In the genomic region with DNA sequence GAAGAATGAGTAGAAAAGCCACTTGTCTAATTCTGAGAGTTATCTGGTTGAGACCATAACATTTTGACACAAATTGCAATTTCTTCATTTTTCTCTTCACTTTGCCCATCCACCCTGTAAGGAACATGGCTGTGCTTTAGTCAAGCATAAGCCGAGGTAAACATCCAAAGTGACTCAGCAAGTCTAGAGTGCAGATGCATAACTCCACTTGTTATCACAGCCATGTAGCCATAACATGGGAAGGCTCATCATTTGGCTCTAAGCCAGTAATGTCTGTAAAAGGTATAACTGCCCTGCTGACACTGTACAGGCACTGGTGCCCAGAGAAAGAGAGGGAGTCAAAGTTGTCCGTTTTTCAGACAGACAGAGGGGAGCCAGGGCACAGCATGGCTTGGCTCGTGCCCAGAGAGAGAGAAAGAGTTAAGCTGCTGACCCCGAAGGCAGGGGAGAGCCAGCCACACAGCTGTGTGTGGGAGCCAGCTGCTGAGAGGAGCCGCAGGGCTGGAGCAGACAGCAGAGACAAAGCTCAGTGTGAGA, we compare ENCODE assay signal across 1 cellular context.
TF ChIP-seq lines count a peak whose summit lies in the region.

No MANE protein-coding gene starts in this region.

TF ChIP-seq in K562, 482 proteins besides CTCF, POLR2A, EP300 and RAD21 (continued from another document and continues in another):
- TF ChIP-seq, protein P1, sequence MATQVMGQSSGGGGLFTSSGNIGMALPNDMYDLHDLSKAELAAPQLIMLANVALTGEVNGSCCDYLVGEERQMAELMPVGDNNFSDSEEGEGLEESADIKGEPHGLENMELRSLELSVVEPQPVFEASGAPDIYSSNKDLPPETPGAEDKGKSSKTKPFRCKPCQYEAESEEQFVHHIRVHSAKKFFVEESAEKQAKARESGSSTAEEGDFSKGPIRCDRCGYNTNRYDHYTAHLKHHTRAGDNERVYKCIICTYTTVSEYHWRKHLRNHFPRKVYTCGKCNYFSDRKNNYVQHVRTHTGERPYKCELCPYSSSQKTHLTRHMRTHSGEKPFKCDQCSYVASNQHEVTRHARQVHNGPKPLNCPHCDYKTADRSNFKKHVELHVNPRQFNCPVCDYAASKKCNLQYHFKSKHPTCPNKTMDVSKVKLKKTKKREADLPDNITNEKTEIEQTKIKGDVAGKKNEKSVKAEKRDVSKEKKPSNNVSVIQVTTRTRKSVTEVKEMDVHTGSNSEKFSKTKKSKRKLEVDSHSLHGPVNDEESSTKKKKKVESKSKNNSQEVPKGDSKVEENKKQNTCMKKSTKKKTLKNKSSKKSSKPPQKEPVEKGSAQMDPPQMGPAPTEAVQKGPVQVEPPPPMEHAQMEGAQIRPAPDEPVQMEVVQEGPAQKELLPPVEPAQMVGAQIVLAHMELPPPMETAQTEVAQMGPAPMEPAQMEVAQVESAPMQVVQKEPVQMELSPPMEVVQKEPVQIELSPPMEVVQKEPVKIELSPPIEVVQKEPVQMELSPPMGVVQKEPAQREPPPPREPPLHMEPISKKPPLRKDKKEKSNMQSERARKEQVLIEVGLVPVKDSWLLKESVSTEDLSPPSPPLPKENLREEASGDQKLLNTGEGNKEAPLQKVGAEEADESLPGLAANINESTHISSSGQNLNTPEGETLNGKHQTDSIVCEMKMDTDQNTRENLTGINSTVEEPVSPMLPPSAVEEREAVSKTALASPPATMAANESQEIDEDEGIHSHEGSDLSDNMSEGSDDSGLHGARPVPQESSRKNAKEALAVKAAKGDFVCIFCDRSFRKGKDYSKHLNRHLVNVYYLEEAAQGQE (CRISPR knock-in tag; IDR thresholded peaks at IDR 0.05; ENCODE audit: low read depth), result no peak
- TF ChIP-seq ZNF830 (CRISPR knock-in tag; IDR thresholded peaks at IDR 0.05), result no peak
- no peak for TF ChIP-seq HCFC1 (IDR thresholded peaks at IDR 0.05; ENCODE audit: low read depth, low read length)
- no peak for TF ChIP-seq CREB1 (IDR thresholded peaks at IDR 0.05)
- TF ChIP-seq CREB1 (CRISPR knock-in tag; IDR thresholded peaks at IDR 0.05), result no peak
- TF ChIP-seq, protein P2, sequence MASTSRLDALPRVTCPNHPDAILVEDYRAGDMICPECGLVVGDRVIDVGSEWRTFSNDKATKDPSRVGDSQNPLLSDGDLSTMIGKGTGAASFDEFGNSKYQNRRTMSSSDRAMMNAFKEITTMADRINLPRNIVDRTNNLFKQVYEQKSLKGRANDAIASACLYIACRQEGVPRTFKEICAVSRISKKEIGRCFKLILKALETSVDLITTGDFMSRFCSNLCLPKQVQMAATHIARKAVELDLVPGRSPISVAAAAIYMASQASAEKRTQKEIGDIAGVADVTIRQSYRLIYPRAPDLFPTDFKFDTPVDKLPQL (IDR thresholded peaks at IDR 0.05; ENCODE audit: extremely low read depth, insufficient read length), result no peak
- TF ChIP-seq, protein P3, sequence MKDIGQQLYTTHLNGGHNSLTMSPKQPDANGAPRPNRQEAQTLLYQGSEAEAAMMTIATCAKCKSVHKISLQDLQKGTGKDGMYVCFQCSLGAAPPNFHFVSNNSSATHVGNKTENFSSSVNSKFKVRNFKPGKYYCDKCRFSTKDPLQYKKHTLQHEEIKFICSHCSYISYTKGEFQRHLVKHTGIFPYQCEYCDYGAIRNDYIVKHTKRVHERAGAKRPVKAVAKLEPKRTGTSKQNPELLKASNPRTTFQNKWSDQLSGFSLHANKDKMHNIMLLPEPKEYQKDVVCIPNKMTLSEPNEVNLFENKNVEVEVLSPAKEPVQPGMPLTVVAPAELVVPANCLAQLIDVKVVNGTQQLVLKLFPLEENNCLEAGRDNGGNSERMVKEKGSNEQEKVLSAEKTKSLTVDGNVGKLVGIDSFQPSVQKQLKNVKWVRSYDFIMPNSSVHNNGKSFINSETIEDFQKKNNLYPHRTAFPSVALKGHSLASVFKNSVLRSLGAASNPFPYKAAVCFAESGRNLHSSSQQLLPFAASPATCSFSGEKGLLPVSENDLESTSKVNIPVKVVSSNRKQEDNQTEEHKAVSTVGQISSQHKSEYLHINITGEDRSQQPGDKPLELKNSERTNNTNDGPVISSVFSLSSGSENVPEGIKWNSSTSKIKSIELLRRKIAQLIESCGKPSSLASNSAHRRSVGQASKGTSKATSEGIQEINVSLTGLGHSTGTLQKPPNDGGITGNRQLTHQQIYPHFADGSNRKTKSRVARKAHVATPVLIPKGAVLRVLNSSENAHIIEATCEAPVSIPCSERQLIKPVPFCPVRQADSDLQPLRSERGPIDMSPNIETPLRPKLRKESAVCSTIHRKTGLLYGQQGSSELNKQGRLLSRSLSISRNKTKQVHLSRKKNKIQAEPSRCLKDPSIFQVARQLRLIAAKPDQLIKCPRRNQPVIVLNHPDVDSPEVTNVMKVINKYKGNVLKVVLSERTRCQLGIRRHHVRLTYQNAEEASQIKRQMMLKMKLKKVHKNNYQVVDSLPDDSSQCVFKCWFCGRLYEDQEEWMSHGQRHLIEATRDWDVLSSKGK (CRISPR knock-in tag; IDR thresholded peaks at IDR 0.05), result no peak
- no peak for TF ChIP-seq CREBBP (IDR thresholded peaks at IDR 0.05; ENCODE audit: low read depth, low read length)
- no peak for TF ChIP-seq SIRT6 (IDR thresholded peaks at IDR 0.05; ENCODE audit: low read depth, low read length)
- TF ChIP-seq SREBF2 (CRISPR knock-in tag; IDR thresholded peaks at IDR 0.05), result no peak
- TF ChIP-seq KLF13 (tag; IDR thresholded peaks at IDR 0.05; ENCODE audit: borderline replicate concordance, low read depth), result peak; percentile 71; the same call in 1 of the 2 replicates
- peak; percentile 91 for TF ChIP-seq ERF (CRISPR knock-in tag; IDR thresholded peaks at IDR 0.05)
- no peak for TF ChIP-seq L3MBTL2 (IDR thresholded peaks at IDR 0.05)
- TF ChIP-seq, protein P4, sequence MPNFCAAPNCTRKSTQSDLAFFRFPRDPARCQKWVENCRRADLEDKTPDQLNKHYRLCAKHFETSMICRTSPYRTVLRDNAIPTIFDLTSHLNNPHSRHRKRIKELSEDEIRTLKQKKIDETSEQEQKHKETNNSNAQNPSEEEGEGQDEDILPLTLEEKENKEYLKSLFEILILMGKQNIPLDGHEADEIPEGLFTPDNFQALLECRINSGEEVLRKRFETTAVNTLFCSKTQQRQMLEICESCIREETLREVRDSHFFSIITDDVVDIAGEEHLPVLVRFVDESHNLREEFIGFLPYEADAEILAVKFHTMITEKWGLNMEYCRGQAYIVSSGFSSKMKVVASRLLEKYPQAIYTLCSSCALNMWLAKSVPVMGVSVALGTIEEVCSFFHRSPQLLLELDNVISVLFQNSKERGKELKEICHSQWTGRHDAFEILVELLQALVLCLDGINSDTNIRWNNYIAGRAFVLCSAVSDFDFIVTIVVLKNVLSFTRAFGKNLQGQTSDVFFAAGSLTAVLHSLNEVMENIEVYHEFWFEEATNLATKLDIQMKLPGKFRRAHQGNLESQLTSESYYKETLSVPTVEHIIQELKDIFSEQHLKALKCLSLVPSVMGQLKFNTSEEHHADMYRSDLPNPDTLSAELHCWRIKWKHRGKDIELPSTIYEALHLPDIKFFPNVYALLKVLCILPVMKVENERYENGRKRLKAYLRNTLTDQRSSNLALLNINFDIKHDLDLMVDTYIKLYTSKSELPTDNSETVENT (CRISPR knock-in tag; IDR thresholded peaks at IDR 0.05), result no peak
- TF ChIP-seq HDAC2 (IDR thresholded peaks at IDR 0.05), result peak; percentile 41; the same call in 1 of the 2 replicates
- TF ChIP-seq HNRNPL (IDR thresholded peaks at IDR 0.05; ENCODE audit: low read depth, low read length), result no peak
- TF ChIP-seq PML (IDR thresholded peaks at IDR 0.05; ENCODE audit: low read length), result no peak
- no peak for TF ChIP-seq RFX5 (IDR thresholded peaks at IDR 0.05; ENCODE audit: low read depth, low read length)
- TF ChIP-seq, protein P5, sequence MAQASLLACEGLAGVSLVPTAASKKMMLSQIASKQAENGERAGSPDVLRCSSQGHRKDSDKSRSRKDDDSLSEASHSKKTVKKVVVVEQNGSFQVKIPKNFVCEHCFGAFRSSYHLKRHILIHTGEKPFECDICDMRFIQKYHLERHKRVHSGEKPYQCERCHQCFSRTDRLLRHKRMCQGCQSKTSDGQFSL (CRISPR knock-in tag; IDR thresholded peaks at IDR 0.05), result no peak
- TF ChIP-seq, protein P5 (tag; IDR thresholded peaks at IDR 0.05), result peak in 1 of 2 experiments; percentile 91; a peak in 2 of 4 replicates
- TF ChIP-seq, protein P6, sequence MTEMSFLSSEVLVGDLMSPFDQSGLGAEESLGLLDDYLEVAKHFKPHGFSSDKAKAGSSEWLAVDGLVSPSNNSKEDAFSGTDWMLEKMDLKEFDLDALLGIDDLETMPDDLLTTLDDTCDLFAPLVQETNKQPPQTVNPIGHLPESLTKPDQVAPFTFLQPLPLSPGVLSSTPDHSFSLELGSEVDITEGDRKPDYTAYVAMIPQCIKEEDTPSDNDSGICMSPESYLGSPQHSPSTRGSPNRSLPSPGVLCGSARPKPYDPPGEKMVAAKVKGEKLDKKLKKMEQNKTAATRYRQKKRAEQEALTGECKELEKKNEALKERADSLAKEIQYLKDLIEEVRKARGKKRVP (CRISPR knock-in tag; IDR thresholded peaks at IDR 0.05), result peak; percentile 91
- TF ChIP-seq PHF21A (IDR thresholded peaks at IDR 0.05; ENCODE audit: borderline replicate concordance, low read depth), result no peak
- TF ChIP-seq PTBP1 (IDR thresholded peaks at IDR 0.05; ENCODE audit: low read depth, low read length), result no peak
- peak in 1 of 2 experiments; percentile 24; a peak in 1 of 4 replicates for TF ChIP-seq TRIM24 (IDR thresholded peaks at IDR 0.05)
- TF ChIP-seq, protein P7, sequence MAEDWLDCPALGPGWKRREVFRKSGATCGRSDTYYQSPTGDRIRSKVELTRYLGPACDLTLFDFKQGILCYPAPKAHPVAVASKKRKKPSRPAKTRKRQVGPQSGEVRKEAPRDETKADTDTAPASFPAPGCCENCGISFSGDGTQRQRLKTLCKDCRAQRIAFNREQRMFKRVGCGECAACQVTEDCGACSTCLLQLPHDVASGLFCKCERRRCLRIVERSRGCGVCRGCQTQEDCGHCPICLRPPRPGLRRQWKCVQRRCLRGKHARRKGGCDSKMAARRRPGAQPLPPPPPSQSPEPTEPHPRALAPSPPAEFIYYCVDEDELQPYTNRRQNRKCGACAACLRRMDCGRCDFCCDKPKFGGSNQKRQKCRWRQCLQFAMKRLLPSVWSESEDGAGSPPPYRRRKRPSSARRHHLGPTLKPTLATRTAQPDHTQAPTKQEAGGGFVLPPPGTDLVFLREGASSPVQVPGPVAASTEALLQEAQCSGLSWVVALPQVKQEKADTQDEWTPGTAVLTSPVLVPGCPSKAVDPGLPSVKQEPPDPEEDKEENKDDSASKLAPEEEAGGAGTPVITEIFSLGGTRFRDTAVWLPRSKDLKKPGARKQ (CRISPR knock-in tag; IDR thresholded peaks at IDR 0.05), result no peak
- no peak for TF ChIP-seq ZNF507 (tag; conservative IDR thresholded peaks at IDR 0.05)
- TF ChIP-seq, protein P8, sequence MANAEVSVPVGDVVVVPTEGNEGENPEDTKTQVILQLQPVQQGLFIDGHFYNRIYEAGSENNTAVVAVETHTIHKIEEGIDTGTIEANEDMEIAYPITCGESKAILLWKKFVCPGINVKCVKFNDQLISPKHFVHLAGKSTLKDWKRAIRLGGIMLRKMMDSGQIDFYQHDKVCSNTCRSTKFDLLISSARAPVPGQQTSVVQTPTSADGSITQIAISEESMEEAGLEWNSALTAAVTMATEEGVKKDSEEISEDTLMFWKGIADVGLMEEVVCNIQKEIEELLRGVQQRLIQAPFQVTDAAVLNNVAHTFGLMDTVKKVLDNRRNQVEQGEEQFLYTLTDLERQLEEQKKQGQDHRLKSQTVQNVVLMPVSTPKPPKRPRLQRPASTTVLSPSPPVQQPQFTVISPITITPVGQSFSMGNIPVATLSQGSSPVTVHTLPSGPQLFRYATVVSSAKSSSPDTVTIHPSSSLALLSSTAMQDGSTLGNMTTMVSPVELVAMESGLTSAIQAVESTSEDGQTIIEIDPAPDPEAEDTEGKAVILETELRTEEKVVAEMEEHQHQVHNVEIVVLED (CRISPR knock-in tag; IDR thresholded peaks at IDR 0.05), result peak; percentile 79
- TF ChIP-seq ZNF282 (CRISPR knock-in tag; IDR thresholded peaks at IDR 0.05), result no peak
- TF ChIP-seq, protein P9, sequence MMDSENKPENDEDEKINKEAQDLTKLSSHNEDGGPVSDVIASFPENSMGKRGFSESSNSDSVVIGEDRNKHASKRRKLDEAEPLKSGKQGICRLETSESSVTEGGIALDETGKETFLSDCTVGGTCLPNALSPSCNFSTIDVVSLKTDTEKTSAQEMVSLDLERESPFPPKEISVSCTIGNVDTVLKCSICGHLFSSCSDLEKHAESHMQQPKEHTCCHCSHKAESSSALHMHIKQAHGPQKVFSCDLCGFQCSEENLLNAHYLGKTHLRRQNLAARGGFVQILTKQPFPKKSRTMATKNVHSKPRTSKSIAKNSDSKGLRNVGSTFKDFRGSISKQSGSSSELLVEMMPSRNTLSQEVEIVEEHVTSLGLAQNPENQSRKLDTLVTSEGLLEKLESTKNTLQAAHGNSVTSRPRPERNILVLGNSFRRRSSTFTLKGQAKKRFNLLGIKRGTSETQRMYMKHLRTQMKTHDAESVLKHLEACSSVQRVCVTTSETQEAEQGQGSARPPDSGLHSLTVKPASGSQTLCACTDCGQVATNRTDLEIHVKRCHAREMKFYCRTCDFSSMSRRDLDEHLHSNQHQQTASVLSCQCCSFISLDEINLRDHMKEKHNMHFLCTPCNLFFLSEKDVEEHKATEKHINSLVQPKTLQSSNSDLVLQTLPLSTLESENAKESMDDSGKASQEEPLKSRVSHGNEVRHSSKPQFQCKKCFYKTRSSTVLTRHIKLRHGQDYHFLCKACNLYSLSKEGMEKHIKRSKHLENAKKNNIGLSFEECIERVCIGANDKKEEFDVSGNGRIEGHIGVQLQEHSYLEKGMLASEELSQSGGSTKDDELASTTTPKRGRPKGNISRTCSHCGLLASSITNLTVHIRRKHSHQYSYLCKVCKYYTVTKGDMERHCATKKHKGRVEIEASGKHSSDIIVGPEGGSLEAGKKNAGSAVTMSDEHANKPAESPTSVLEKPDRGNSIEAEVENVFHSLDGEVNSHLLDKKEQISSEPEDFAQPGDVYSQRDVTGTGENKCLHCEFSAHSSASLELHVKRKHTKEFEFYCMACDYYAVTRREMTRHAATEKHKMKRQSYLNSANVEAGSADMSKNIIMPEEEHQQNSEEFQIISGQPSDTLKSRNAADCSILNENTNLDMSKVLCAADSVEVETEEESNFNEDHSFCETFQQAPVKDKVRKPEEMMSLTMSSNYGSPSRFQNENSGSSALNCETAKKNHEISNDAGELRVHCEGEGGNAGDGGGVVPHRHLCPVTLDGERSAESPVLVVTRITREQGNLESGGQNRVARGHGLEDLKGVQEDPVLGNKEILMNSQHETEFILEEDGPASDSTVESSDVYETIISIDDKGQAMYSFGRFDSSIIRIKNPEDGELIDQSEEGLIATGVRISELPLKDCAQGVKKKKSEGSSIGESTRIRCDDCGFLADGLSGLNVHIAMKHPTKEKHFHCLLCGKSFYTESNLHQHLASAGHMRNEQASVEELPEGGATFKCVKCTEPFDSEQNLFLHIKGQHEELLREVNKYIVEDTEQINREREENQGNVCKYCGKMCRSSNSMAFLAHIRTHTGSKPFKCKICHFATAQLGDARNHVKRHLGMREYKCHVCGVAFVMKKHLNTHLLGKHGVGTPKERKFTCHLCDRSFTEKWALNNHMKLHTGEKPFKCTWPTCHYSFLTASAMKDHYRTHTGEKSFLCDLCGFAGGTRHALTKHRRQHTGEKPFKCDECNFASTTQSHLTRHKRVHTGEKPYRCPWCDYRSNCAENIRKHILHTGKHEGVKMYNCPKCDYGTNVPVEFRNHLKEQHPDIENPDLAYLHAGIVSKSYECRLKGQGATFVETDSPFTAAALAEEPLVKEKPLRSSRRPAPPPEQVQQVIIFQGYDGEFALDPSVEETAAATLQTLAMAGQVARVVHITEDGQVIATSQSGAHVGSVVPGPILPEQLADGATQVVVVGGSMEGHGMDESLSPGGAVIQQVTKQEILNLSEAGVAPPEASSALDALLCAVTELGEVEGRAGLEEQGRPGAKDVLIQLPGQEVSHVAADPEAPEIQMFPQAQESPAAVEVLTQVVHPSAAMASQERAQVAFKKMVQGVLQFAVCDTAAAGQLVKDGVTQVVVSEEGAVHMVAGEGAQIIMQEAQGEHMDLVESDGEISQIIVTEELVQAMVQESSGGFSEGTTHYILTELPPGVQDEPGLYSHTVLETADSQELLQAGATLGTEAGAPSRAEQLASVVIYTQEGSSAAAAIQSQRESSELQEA (IDR thresholded peaks at IDR 0.05; ENCODE audit: low read depth), result no peak
